In genomic region chr3:94172695-94173310, GRCh38 we compare ENCODE assay signal across 27 cellular contexts.
"Had no signal": no experiment of that assay in that cellular context is flagged by ENCODE, and none has a peak within 500 bp of the region (broad histone marks: within the 10 kb centered on the region; RNA-seq: fewer than 3 reads in every experiment).

No MANE protein-coding gene starts in this region.

- H3K36me3 ChIP-seq: brain microvascular endothelial cell, gastrocnemius medialis had no signal

- H3K27ac ChIP-seq: brain microvascular endothelial cell, coronary artery, dorsolateral prefrontal cortex, foreskin keratinocyte, gastrocnemius medialis had no signal

- H3K9me3 Mint-ChIP-seq: activated CD4-positive, alpha-beta memory T cell treated with anti-CD3 and anti-CD28 coated beads for 36 hours; activated CD4-positive, alpha-beta T cell treated with anti-CD3 and anti-CD28 coated beads, Interleukin-2, amount 10 ng/mL, durations not matched to agents 24 days and 14 days; activated naive CD4-positive, alpha-beta T cell treated with anti-CD3 and anti-CD28 coated beads, Interleukin-2, amount 10 ng/mL, durations not matched to agents 7 days and 5 days; activated naive CD4-positive, alpha-beta T cell treated with anti-CD3 and anti-CD28 coated beads, Interleukin-2, amount 50 U/mL, for 72 hours; activated naive CD8-positive, alpha-beta T cell treated with anti-CD3 and anti-CD28 coated beads, Interleukin-2, amount 10 ng/mL, durations not matched to agents 7 days and 5 days; activated T-cell treated with anti-CD3 and anti-CD28 coated beads, Interleukin-2, amount 50 U/mL, for 72 hours; central memory CD8-positive, alpha-beta T cell; dendritic cell treated with granulocyte-macrophage colony-stimulating factor and Interleukin-4, amounts not matched to agents 40 ng/mL and 50 ng/mL, for 4 days; endodermal cell had no signal

- H3K36me3 Mint-ChIP-seq: activated CD4-positive, alpha-beta memory T cell treated with anti-CD3 and anti-CD28 coated beads for 36 hours; activated CD8-positive, alpha-beta memory T cell treated with anti-CD3 and anti-CD28 coated beads, Interleukin-2, amount 10 ng/mL, durations not matched to agents 7 days and 5 days; activated naive CD4-positive, alpha-beta T cell treated with anti-CD3 and anti-CD28 coated beads, Interleukin-2, amount 10 ng/mL, durations not matched to agents 7 days and 5 days; activated naive CD4-positive, alpha-beta T cell treated with anti-CD3 and anti-CD28 coated beads, Interleukin-2, amount 50 U/mL, for 72 hours; activated naive CD8-positive, alpha-beta T cell treated with anti-CD3 and anti-CD28 coated beads, Interleukin-2, amount 10 ng/mL, durations not matched to agents 7 days and 5 days had no signal

- H3K4me3 ChIP-seq: coronary artery, dorsolateral prefrontal cortex, gastrocnemius medialis had no signal

- DNase-seq: activated CD4-positive, alpha-beta memory T cell treated with anti-CD3 and anti-CD28 coated beads for 36 hours; activated CD4-positive, alpha-beta T cell treated with anti-CD3 and anti-CD28 coated beads for 36 hours; activated CD4-positive, alpha-beta T cell treated with anti-CD3 and anti-CD28 coated beads, Interleukin-2, amount 10 ng/mL, durations not matched to agents 24 days and 14 days; activated CD4-positive, CD25-positive, alpha-beta regulatory T cell; activated CD4-positive, CD25-positive, alpha-beta regulatory T cell treated with anti-CD3 and anti-CD28 coated beads, Interleukin-2, amount 50 U/mL, for 72 hours; activated CD8-positive, alpha-beta memory T cell treated with anti-CD3 and anti-CD28 coated beads, Interleukin-2, amount 10 ng/mL, durations not matched to agents 7 days and 5 days; activated CD8-positive, alpha-beta memory T cell treated with anti-CD3 and anti-CD28 coated beads, Interleukin-2, amount 50 U/mL, for 4 hours; activated CD8-positive, alpha-beta T cell treated with anti-CD3 and anti-CD28 coated beads, Interleukin-2, amount 10 ng/mL, durations not matched to agents 7 days and 5 days; activated gamma-delta T cell; activated naive CD4-positive, alpha-beta T cell; activated naive CD4-positive, alpha-beta T cell treated with anti-CD3 and anti-CD28 coated beads, Interleukin-2, amount 10 ng/mL, durations not matched to agents 7 days and 5 days; activated naive CD8-positive, alpha-beta T cell treated with anti-CD3 and anti-CD28 coated beads, Interleukin-2, amount 10 ng/mL, durations not matched to agents 7 days and 5 days; activated T-cell treated with anti-CD3 and anti-CD28 coated beads, Interleukin-2, amount 50 U/mL, for 1 hour; activated T-cell treated with anti-CD3 and anti-CD28 coated beads, Interleukin-2, amount 50 U/mL, for 72 hours; brain microvascular endothelial cell; dorsolateral prefrontal cortex; effector memory CD4-positive, alpha-beta T cell; endodermal cell; gastrocnemius medialis; hippocampal formation; T-helper 2 cell had no signal

- H3K27me3 Mint-ChIP-seq: activated CD4-positive, alpha-beta memory T cell treated with anti-CD3 and anti-CD28 coated beads for 36 hours; activated naive CD4-positive, alpha-beta T cell treated with anti-CD3 and anti-CD28 coated beads, Interleukin-2, amount 10 ng/mL, durations not matched to agents 7 days and 5 days; central memory CD8-positive, alpha-beta T cell; dendritic cell treated with granulocyte-macrophage colony-stimulating factor and Interleukin-4, amounts not matched to agents 40 ng/mL and 50 ng/mL, for 4 days had no signal

- H3K4me1 ChIP-seq: gastrocnemius medialis had no signal

- H3K27ac Mint-ChIP-seq: activated CD4-positive, alpha-beta memory T cell treated with anti-CD3 and anti-CD28 coated beads for 36 hours; activated CD4-positive, alpha-beta T cell treated with anti-CD3 and anti-CD28 coated beads for 36 hours; activated CD4-positive, alpha-beta T cell treated with anti-CD3 and anti-CD28 coated beads, Interleukin-2, amount 10 ng/mL, durations not matched to agents 24 days and 14 days; activated CD8-positive, alpha-beta memory T cell treated with anti-CD3 and anti-CD28 coated beads, Interleukin-2, amount 10 ng/mL, durations not matched to agents 7 days and 5 days; activated CD8-positive, alpha-beta T cell treated with anti-CD3 and anti-CD28 coated beads, Interleukin-2, amount 10 ng/mL, durations not matched to agents 7 days and 5 days; activated naive CD4-positive, alpha-beta T cell treated with anti-CD3 and anti-CD28 coated beads, Interleukin-2, amount 10 ng/mL, durations not matched to agents 7 days and 5 days; activated naive CD4-positive, alpha-beta T cell treated with anti-CD3 and anti-CD28 coated beads, Interleukin-2, amount 50 U/mL, for 72 hours; activated naive CD8-positive, alpha-beta T cell treated with anti-CD3 and anti-CD28 coated beads, Interleukin-2, amount 10 ng/mL, durations not matched to agents 7 days and 5 days; activated T-cell treated with anti-CD3 and anti-CD28 coated beads, Interleukin-2, amount 50 U/mL, for 72 hours; dendritic cell treated with granulocyte-macrophage colony-stimulating factor and Interleukin-4, amounts not matched to agents 40 ng/mL and 50 ng/mL, for 4 days; endodermal cell had no signal

- H3K27me3 ChIP-seq: brain microvascular endothelial cell, foreskin keratinocyte, gastrocnemius medialis had no signal

- H3K9me3 ChIP-seq: gastrocnemius medialis had no signal

- H3K4me3 Mint-ChIP-seq: activated CD4-positive, alpha-beta memory T cell treated with anti-CD3 and anti-CD28 coated beads for 36 hours; activated CD4-positive, alpha-beta T cell treated with anti-CD3 and anti-CD28 coated beads for 36 hours; activated CD4-positive, alpha-beta T cell treated with anti-CD3 and anti-CD28 coated beads, Interleukin-2, amount 10 ng/mL, durations not matched to agents 24 days and 14 days; activated CD8-positive, alpha-beta memory T cell treated with anti-CD3 and anti-CD28 coated beads, Interleukin-2, amount 10 ng/mL, durations not matched to agents 7 days and 5 days; activated CD8-positive, alpha-beta T cell treated with anti-CD3 and anti-CD28 coated beads, Interleukin-2, amount 10 ng/mL, durations not matched to agents 7 days and 5 days; activated naive CD4-positive, alpha-beta T cell treated with anti-CD3 and anti-CD28 coated beads, Interleukin-2, amount 10 ng/mL, durations not matched to agents 7 days and 5 days; activated naive CD8-positive, alpha-beta T cell treated with anti-CD3 and anti-CD28 coated beads, Interleukin-2, amount 10 ng/mL, durations not matched to agents 7 days and 5 days; activated T-cell treated with anti-CD3 and anti-CD28 coated beads, Interleukin-2, amount 50 U/mL, for 72 hours; central memory CD8-positive, alpha-beta T cell; dendritic cell treated with granulocyte-macrophage colony-stimulating factor and Interleukin-4, amounts not matched to agents 40 ng/mL and 50 ng/mL, for 4 days; endodermal cell had no signal

- H3K4me1 Mint-ChIP-seq: activated CD4-positive, alpha-beta T cell treated with anti-CD3 and anti-CD28 coated beads for 36 hours; activated CD4-positive, alpha-beta T cell treated with anti-CD3 and anti-CD28 coated beads, Interleukin-2, amount 10 ng/mL, durations not matched to agents 24 days and 14 days; activated CD8-positive, alpha-beta memory T cell treated with anti-CD3 and anti-CD28 coated beads, Interleukin-2, amount 10 ng/mL, durations not matched to agents 7 days and 5 days; activated naive CD4-positive, alpha-beta T cell treated with anti-CD3 and anti-CD28 coated beads, Interleukin-2, amount 10 ng/mL, durations not matched to agents 7 days and 5 days; activated naive CD8-positive, alpha-beta T cell treated with anti-CD3 and anti-CD28 coated beads, Interleukin-2, amount 10 ng/mL, durations not matched to agents 7 days and 5 days had no signal

- ATAC-seq: activated CD4-positive, alpha-beta T cell treated with anti-CD3 and anti-CD28 coated beads for 36 hours; activated CD8-positive, alpha-beta memory T cell treated with anti-CD3 and anti-CD28 coated beads, Interleukin-2, amount 10 ng/mL, durations not matched to agents 7 days and 5 days; activated CD8-positive, alpha-beta T cell treated with anti-CD3 and anti-CD28 coated beads, Interleukin-2, amount 10 ng/mL, durations not matched to agents 7 days and 5 days; activated naive CD4-positive, alpha-beta T cell treated with anti-CD3 and anti-CD28 coated beads, Interleukin-2, amount 50 U/mL, for 72 hours; activated T-cell treated with anti-CD3 and anti-CD28 coated beads, Interleukin-2, amount 50 U/mL, for 72 hours; esophagus mucosa; foreskin keratinocyte; gastrocnemius medialis had no signal
